In the genomic region with DNA sequence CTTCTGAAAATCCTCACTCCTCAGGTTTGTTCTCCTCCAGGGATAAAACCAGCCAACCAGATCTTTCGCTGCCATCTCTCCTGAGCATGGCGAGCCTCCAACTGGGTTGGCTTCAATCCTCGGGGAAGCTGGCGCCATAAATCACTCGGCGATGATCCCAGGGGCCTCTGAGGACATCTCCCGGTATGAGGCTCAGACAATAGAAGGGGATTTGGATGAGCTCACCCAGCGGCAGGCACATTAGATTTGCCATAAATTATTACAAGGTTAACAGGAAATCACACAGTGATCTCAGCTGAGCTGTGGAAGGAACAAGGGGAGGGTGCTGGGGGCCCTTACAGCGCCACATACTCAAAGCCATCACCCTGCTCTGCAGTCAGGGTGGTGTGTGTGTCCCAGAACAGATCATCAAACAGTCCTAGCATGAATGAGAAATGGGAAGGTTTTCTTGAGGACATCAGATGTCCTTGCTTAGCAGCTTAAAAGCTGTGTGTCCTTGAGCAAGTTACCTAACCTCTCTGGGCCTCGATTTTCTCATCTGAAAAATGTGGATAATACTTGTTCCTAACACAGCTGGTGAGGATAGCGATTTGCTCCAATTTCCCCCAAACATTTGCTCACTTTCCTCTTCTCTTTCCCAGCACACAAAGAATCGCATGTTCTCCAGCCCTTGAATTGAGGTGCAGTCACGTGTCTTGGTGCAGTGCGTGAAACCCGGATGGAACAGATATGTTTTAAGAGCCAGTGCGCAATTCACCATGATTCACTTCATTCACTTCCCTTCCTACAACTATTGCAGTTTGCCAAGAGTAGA, we compare ENCODE assay signal across 9 cellular contexts.
DNase-seq lines count a peak whose midpoint lies in the region; ATAC-seq and TF ChIP-seq lines count a peak whose summit lies in the region.
"Had no signal": no experiment of that assay in that cellular context is flagged by ENCODE, and none has a peak within 500 bp of the region (broad histone marks: within the 10 kb centered on the region; RNA-seq: fewer than 3 reads in every experiment).

No MANE protein-coding gene starts in this region.

- H3K79me2 ChIP-seq in MM.1S (ENCODE audit: low read length): no peaks in the 10 kb centered on the region

- H3K36me3 ChIP-seq in MM.1S (replicated peaks; ENCODE audit: insufficient read depth, low read length): no peaks in the 10 kb centered on the region

- H3K27ac Mint-ChIP-seq in naive thymus-derived CD8-positive, alpha-beta T cell: peak overlapping the region in 2 of 10 donors; percentile 39 to 41
- H3K27ac Mint-ChIP-seq in WTC11: no peak overlapping the region
- H3K27ac Mint-ChIP-seq: IgD-negative memory B cell had no signal

- peaks cover 0 to 16% (median 5%) of the 10 kb centered on the region in 4 donors for H3K4me1 Mint-ChIP-seq in naive thymus-derived CD8-positive, alpha-beta T cell
- peaks cover under 1% of the 10 kb centered on the region for H3K4me1 Mint-ChIP-seq in WTC11

- no peak for TF ChIP-seq CTCF in fibroblast of villous mesenchyme (IDR thresholded peaks at IDR 0.05; ENCODE audit: insufficient read depth, low read depth, low read length)
- TF ChIP-seq CTCF in MM.1S (IDR thresholded peaks at IDR 0.05; ENCODE audit: low read length): no peak
- TF ChIP-seq CTCF in WTC11 (IDR thresholded peaks at IDR 0.05): no peak

- H3K4me3 ChIP-seq in fibroblast of villous mesenchyme (ENCODE audit: low read depth, low read length): no peak overlapping the region
- H3K4me3 ChIP-seq in MM.1S (ENCODE audit: low read length): no peak overlapping the region

- DNase-seq in HS-5 (ENCODE audit: low read depth) (peak; percentile 46), NOMO-1 treated with dmso at 0.1 percent for 144 hours (lab: John Stamatoyannopoulos, UW; ENCODE audit: unreplicated experiment) (peak; percentile 44), fibroblast of villous mesenchyme (ENCODE audit: low read depth) (peak; percentile 70), retina (peak; percentile 60), MM.1S (no peak), WTC11 (ENCODE audit: low spot score) (no peak)
- no peak for DNase-seq in naive thymus-derived CD8-positive, alpha-beta T cell

- H3K36me3 Mint-ChIP-seq in naive thymus-derived CD8-positive, alpha-beta T cell: no peaks in the 10 kb centered on the region
- no peaks in the 10 kb centered on the region for H3K36me3 Mint-ChIP-seq in WTC11

- no peak overlapping the region for H3K4me2 ChIP-seq in MM.1S (ENCODE audit: low read depth, low read length)

- ATAC-seq in HG03196 (IDR thresholded peaks at IDR 0.05; ENCODE audit: unreplicated experiment) (no peak), WTC11 (no peak)
- no peak for ATAC-seq in naive thymus-derived CD8-positive, alpha-beta T cell

- H3K9me3 Mint-ChIP-seq in naive thymus-derived CD8-positive, alpha-beta T cell: no peaks in the 10 kb centered on the region
- peaks cover 4% of the 10 kb centered on the region; the same call in 1 of the 2 replicates for H3K9me3 Mint-ChIP-seq in WTC11

- H3K27ac ChIP-seq in MM.1S (ENCODE audit: low read length): no peak overlapping the region

- no peaks in the 10 kb centered on the region for H4K20me1 ChIP-seq in MM.1S (ENCODE audit: insufficient read depth, low read length)

- no peaks in the 10 kb centered on the region for H3F3A ChIP-seq in MM.1S (ENCODE audit: insufficient read depth, low read length)

- CTCF ChIA-PET in WTC11 (lab: Charles Lee): interaction anchor here (0.8 to 1.6 kb wide), 5 partner anchors 13 to 152 kb away, joined by 3 to 6 read pairs (median 4); no protein-coding TSS in a partner anchor

- H3K9ac ChIP-seq in MM.1S (ENCODE audit: low read length): no peak overlapping the region

- peaks cover 2% of the 10 kb centered on the region for H3K4me1 ChIP-seq in MM.1S (ENCODE audit: low read length)

- no peaks in the 10 kb centered on the region for H3K27me3 ChIP-seq in MM.1S (replicated peaks; ENCODE audit: insufficient read depth, low read length)

- no peak overlapping the region for H2AFZ ChIP-seq in MM.1S (ENCODE audit: low read length)

- H3K27me3 Mint-ChIP-seq in naive thymus-derived CD8-positive, alpha-beta T cell: no peaks in the 10 kb centered on the region
- no peaks in the 10 kb centered on the region for H3K27me3 Mint-ChIP-seq in WTC11 (ENCODE audit: low read depth)

- H3K9me2 ChIP-seq in MM.1S (replicated peaks; ENCODE audit: insufficient read depth, low read length): no peaks in the 10 kb centered on the region

- H3K4me3 Mint-ChIP-seq in naive thymus-derived CD8-positive, alpha-beta T cell: no peak overlapping the region
- H3K4me3 Mint-ChIP-seq in WTC11: no peak overlapping the region
- H3K4me3 Mint-ChIP-seq: IgD-negative memory B cell had no signal

- no peaks in the 10 kb centered on the region for H3K9me3 ChIP-seq in MM.1S (replicated peaks; ENCODE audit: insufficient read depth, low read length)

- POLR2A ChIA-PET in naive thymus-derived CD8-positive, alpha-beta T cell (lab: Charles Lee): interaction anchor here (0.6 kb wide), 1 partner anchor 243 kb away, joined by 3 read pairs; no protein-coding TSS in a partner anchor
- POLR2A ChIA-PET in WTC11 (lab: Charles Lee): no interaction called here

TF ChIP-seq in WTC11, 78 proteins besides CTCF, POLR2A, EP300 and RAD21 (continues in another document):
- TF ChIP-seq, protein P1, sequence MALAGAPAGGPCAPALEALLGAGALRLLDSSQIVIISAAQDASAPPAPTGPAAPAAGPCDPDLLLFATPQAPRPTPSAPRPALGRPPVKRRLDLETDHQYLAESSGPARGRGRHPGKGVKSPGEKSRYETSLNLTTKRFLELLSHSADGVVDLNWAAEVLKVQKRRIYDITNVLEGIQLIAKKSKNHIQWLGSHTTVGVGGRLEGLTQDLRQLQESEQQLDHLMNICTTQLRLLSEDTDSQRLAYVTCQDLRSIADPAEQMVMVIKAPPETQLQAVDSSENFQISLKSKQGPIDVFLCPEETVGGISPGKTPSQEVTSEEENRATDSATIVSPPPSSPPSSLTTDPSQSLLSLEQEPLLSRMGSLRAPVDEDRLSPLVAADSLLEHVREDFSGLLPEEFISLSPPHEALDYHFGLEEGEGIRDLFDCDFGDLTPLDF (CRISPR knock-in tag; IDR thresholded peaks at IDR 0.05): no peak
- TF ChIP-seq, protein P2, sequence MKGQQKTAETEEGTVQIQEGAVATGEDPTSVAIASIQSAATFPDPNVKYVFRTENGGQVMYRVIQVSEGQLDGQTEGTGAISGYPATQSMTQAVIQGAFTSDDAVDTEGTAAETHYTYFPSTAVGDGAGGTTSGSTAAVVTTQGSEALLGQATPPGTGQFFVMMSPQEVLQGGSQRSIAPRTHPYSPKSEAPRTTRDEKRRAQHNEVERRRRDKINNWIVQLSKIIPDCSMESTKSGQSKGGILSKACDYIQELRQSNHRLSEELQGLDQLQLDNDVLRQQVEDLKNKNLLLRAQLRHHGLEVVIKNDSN (CRISPR knock-in tag; IDR thresholded peaks at IDR 0.05): no peak
- TF ChIP-seq, protein P3, sequence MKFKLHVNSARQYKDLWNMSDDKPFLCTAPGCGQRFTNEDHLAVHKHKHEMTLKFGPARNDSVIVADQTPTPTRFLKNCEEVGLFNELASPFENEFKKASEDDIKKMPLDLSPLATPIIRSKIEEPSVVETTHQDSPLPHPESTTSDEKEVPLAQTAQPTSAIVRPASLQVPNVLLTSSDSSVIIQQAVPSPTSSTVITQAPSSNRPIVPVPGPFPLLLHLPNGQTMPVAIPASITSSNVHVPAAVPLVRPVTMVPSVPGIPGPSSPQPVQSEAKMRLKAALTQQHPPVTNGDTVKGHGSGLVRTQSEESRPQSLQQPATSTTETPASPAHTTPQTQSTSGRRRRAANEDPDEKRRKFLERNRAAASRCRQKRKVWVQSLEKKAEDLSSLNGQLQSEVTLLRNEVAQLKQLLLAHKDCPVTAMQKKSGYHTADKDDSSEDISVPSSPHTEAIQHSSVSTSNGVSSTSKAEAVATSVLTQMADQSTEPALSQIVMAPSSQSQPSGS (CRISPR knock-in tag; IDR thresholded peaks at IDR 0.05; ENCODE audit: borderline replicate concordance, low read depth): no peak
- TF ChIP-seq CREM (CRISPR knock-in tag; IDR thresholded peaks at IDR 0.05): no peak
- no peak for TF ChIP-seq SOX15 (CRISPR knock-in tag; IDR thresholded peaks at IDR 0.05)
- TF ChIP-seq ZNF396 (CRISPR knock-in tag; IDR thresholded peaks at IDR 0.05; ENCODE audit: borderline replicate concordance): no peak
- TF ChIP-seq, protein P4, sequence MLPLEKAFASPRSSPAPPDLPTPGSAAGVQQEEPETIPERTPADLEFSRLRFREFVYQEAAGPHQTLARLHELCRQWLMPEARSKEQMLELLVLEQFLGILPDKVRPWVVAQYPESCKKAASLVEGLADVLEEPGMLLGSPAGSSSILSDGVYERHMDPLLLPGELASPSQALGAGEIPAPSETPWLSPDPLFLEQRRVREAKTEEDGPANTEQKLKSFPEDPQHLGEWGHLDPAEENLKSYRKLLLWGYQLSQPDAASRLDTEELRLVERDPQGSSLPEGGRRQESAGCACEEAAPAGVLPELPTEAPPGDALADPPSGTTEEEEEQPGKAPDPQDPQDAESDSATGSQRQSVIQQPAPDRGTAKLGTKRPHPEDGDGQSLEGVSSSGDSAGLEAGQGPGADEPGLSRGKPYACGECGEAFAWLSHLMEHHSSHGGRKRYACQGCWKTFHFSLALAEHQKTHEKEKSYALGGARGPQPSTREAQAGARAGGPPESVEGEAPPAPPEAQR (CRISPR knock-in tag; IDR thresholded peaks at IDR 0.05): no peak
- TF ChIP-seq, protein P5, sequence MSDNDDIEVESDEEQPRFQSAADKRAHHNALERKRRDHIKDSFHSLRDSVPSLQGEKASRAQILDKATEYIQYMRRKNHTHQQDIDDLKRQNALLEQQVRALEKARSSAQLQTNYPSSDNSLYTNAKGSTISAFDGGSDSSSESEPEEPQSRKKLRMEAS (CRISPR knock-in tag; IDR thresholded peaks at IDR 0.05): no peak
- TF ChIP-seq SMAD4 (CRISPR knock-in tag; IDR thresholded peaks at IDR 0.05): no peak
- TF ChIP-seq TP53 (CRISPR knock-in tag; IDR thresholded peaks at IDR 0.05): no peak
- TF ChIP-seq, protein P6, sequence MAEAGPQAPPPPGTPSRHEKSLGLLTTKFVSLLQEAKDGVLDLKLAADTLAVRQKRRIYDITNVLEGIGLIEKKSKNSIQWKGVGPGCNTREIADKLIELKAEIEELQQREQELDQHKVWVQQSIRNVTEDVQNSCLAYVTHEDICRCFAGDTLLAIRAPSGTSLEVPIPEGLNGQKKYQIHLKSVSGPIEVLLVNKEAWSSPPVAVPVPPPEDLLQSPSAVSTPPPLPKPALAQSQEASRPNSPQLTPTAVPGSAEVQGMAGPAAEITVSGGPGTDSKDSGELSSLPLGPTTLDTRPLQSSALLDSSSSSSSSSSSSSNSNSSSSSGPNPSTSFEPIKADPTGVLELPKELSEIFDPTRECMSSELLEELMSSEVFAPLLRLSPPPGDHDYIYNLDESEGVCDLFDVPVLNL (CRISPR knock-in tag; IDR thresholded peaks at IDR 0.05; ENCODE audit: borderline replicate concordance, low read depth): no peak
- TF ChIP-seq SMAD3 (CRISPR knock-in tag; IDR thresholded peaks at IDR 0.05; ENCODE audit: borderline replicate concordance): no peak

Comparison
In these comparisons a context has a peak if more than half of its experiments do, and no peak if none do; other contexts are left out.
1. DNase-seq: peak in HS-5 (single experiment), NOMO-1 treated with dmso at 0.1 percent for 144 hours (single experiment), fibroblast of villous mesenchyme (single experiment) and retina (single experiment); none in MM.1S (single experiment), naive thymus-derived CD8-positive, alpha-beta T cell (0 of 10) and WTC11 (single experiment).